Comparison of ENCODE assay signal across 20 cellular contexts in genomic region chr20:6802227-6802626, GRCh38. TPM values are rescaled to one million over a fixed set of nuclear protein-coding genes. Genes with fewer than 3 reads are reported as not detected.
"Had no signal": no experiment of that assay in that cellular context is flagged by ENCODE, and none has a peak within 500 bp of the region (broad histone marks: within the 10 kb centered on the region; RNA-seq: fewer than 3 reads in every experiment).

No MANE protein-coding gene starts in this region.

- H3K4me1 ChIP-seq: gastroesophageal sphincter, thyroid gland, uterus had no signal

- H3K27me3 Mint-ChIP-seq: activated CD4-positive, alpha-beta memory T cell treated with anti-CD3 and anti-CD28 coated beads, Interleukin-2, amount 10 ng/mL, durations not matched to agents 7 days and 5 days; activated CD8-positive, alpha-beta memory T cell treated with anti-CD3 and anti-CD28 coated beads, Interleukin-2, amount 10 ng/mL, durations not matched to agents 7 days and 5 days; activated T-helper 17 cell treated with anti-CD3 and anti-CD28 coated beads, Interleukin-2, amount 50 U/mL, for 72 hours; central memory CD8-positive, alpha-beta T cell had no signal

- H3K27ac ChIP-seq: coronary artery, gastroesophageal sphincter, thyroid gland, uterus had no signal

- DNase-seq: activated CD4-positive, alpha-beta memory T cell treated with anti-CD3 and anti-CD28 coated beads, Interleukin-2, amount 10 ng/mL, durations not matched to agents 7 days and 5 days; activated CD4-positive, alpha-beta T cell treated with anti-CD3 and anti-CD28 coated beads for 48 hours; activated CD4-positive, CD25-positive, alpha-beta regulatory T cell; activated CD8-positive, alpha-beta memory T cell treated with anti-CD3 and anti-CD28 coated beads, Interleukin-2, amount 10 ng/mL, durations not matched to agents 7 days and 5 days; activated naive CD4-positive, alpha-beta T cell treated with Interleukin-2 at 50 U/mL for 16 hours; erythroblast; stimulated activated CD8-positive, alpha-beta memory T cell treated with anti-CD3 and anti-CD28 coated beads, Interleukin-4, amount 100 ng/mL, for 48 hours; stimulated activated naive CD4-positive, alpha-beta T cell; T1000; thyroid gland; uterus had no signal

- H3K9me3 ChIP-seq: gastroesophageal sphincter, thyroid gland, uterus had no signal

- H3K27me3 ChIP-seq: gastroesophageal sphincter, thyroid gland, uterus had no signal

- H3K36me3 ChIP-seq: gastroesophageal sphincter, thyroid gland, uterus had no signal

- H3K4me1 Mint-ChIP-seq: activated CD4-positive, alpha-beta memory T cell treated with anti-CD3 and anti-CD28 coated beads, Interleukin-2, amount 10 ng/mL, durations not matched to agents 7 days and 5 days; activated CD8-positive, alpha-beta memory T cell treated with anti-CD3 and anti-CD28 coated beads, Interleukin-2, amount 10 ng/mL, durations not matched to agents 7 days and 5 days; activated T-helper 17 cell treated with anti-CD3 and anti-CD28 coated beads, Interleukin-2, amount 50 U/mL, for 72 hours; brain; central memory CD8-positive, alpha-beta T cell; mesothelial cell of epicardium; nephron had no signal

- H3K27ac Mint-ChIP-seq: activated CD4-positive, alpha-beta memory T cell treated with anti-CD3 and anti-CD28 coated beads, Interleukin-2, amount 10 ng/mL, durations not matched to agents 7 days and 5 days; activated CD8-positive, alpha-beta memory T cell treated with anti-CD3 and anti-CD28 coated beads, Interleukin-2, amount 10 ng/mL, durations not matched to agents 7 days and 5 days; activated T-helper 17 cell treated with anti-CD3 and anti-CD28 coated beads, Interleukin-2, amount 50 U/mL, for 72 hours; brain; mesothelial cell of epicardium; nephron; progenitor cell of endocrine pancreas had no signal

- ATAC-seq: activated CD8-positive, alpha-beta memory T cell treated with anti-CD3 and anti-CD28 coated beads, Interleukin-2, amount 10 ng/mL, durations not matched to agents 7 days and 5 days; activated T-helper 17 cell treated with anti-CD3 and anti-CD28 coated beads, Interleukin-2, amount 50 U/mL, for 72 hours; gastroesophageal sphincter had no signal

- H3K4me3 Mint-ChIP-seq: activated CD4-positive, alpha-beta memory T cell treated with anti-CD3 and anti-CD28 coated beads, Interleukin-2, amount 10 ng/mL, durations not matched to agents 7 days and 5 days; activated CD8-positive, alpha-beta memory T cell treated with anti-CD3 and anti-CD28 coated beads, Interleukin-2, amount 10 ng/mL, durations not matched to agents 7 days and 5 days; activated T-helper 17 cell treated with anti-CD3 and anti-CD28 coated beads, Interleukin-2, amount 50 U/mL, for 72 hours; brain; central memory CD8-positive, alpha-beta T cell; mesothelial cell of epicardium; nephron had no signal

- H3K36me3 Mint-ChIP-seq: activated CD8-positive, alpha-beta memory T cell treated with anti-CD3 and anti-CD28 coated beads, Interleukin-2, amount 10 ng/mL, durations not matched to agents 7 days and 5 days; brain; mesothelial cell of epicardium had no signal

- H3K4me3 ChIP-seq: coronary artery, gastroesophageal sphincter, thyroid gland, uterus had no signal

RNA-seq across cellular contexts. Expression of gene BMP2, which starts 34.7 kb away (rescaled TPM):
- total RNA-seq: activated CD4-positive, alpha-beta memory T cell treated with anti-CD3 and anti-CD28 coated beads, Interleukin-2, amount 10 ng/mL, durations not matched to agents 7 days and 5 days; activated CD8-positive, alpha-beta memory T cell treated with anti-CD3 and anti-CD28 coated beads, Interleukin-2, amount 10 ng/mL, durations not matched to agents 7 days and 5 days; activated T-helper 17 cell treated with anti-CD3 and anti-CD28 coated beads, Interleukin-2, amount 50 U/mL, for 72 hours; T-helper 1 cell treated with Interleukin-12 subunit alpha and Interleukin-12 subunit beta and Interleukin-4 antibody, amounts not matched to agents 30 ng/mL and 1 ng/mL, for 36 hours had no signal
